In genomic region chr14:96554315-96554910, GRCh38 we compare ENCODE assay signal across 21 cellular contexts. TPM values are rescaled to one million over a fixed set of nuclear protein-coding genes. Genes with fewer than 3 reads are reported as not detected.
DNase-seq lines count a peak whose midpoint lies in the region; ATAC-seq, FAIRE-seq and TF ChIP-seq lines count a peak whose summit lies in the region.
"Had no signal": no experiment of that assay in that cellular context is flagged by ENCODE, and none has a peak within 500 bp of the region (broad histone marks: within the 10 kb centered on the region; RNA-seq: fewer than 3 reads in every experiment).

No MANE protein-coding gene starts in this region.

- H3K27me3 ChIP-seq in brain microvascular endothelial cell (replicated peaks), result no peaks in the 10 kb centered on the region
- H3K27me3 ChIP-seq: heart right ventricle, Peyer's patch, suprapubic skin had no signal

- peak; percentile 68 for FAIRE-seq in GM12892 (lab: Jason Lieb, UNC)
- FAIRE-seq: keratinocyte had no signal

- H3K27ac Mint-ChIP-seq in activated CD8-positive, alpha-beta memory T cell treated with anti-CD3 and anti-CD28 coated beads, Interleukin-2, amount 10 ng/mL, durations not matched to agents 7 days and 5 days, result peak overlapping the region; percentile 1
- H3K27ac Mint-ChIP-seq in memory B cell, result peak overlapping the region; percentile 68
- H3K27ac Mint-ChIP-seq: activated naive CD8-positive, alpha-beta T cell treated with anti-CD3 and anti-CD28 coated beads, Interleukin-2, amount 10 ng/mL, durations not matched to agents 7 days and 5 days had no signal

- H3K4me1 Mint-ChIP-seq in activated CD8-positive, alpha-beta memory T cell treated with anti-CD3 and anti-CD28 coated beads, Interleukin-2, amount 10 ng/mL, durations not matched to agents 7 days and 5 days, result peaks cover 10% of the 10 kb centered on the region
- no peaks in the 10 kb centered on the region for H3K4me1 Mint-ChIP-seq in memory B cell

- TF ChIP-seq CTCF in brain microvascular endothelial cell (IDR thresholded peaks at IDR 0.05; ENCODE audit: low read depth, low read length, missing control alignments), result no peak

- H3K9me3 Mint-ChIP-seq in activated CD8-positive, alpha-beta memory T cell treated with anti-CD3 and anti-CD28 coated beads, Interleukin-2, amount 10 ng/mL, durations not matched to agents 7 days and 5 days (ENCODE audit: low read depth), result no peaks in the 10 kb centered on the region
- H3K9me3 Mint-ChIP-seq in memory B cell, result no peaks in the 10 kb centered on the region
- H3K9me3 Mint-ChIP-seq: activated naive CD8-positive, alpha-beta T cell treated with anti-CD3 and anti-CD28 coated beads, Interleukin-2, amount 10 ng/mL, durations not matched to agents 7 days and 5 days had no signal

- peaks cover 32% of the 10 kb centered on the region for H3K36me3 ChIP-seq in brain microvascular endothelial cell (replicated peaks)

- CTCF ChIA-PET in activated CD8-positive, alpha-beta memory T cell treated with anti-CD3 and anti-CD28 coated beads, Interleukin-2, amount 10 ng/mL, durations not matched to agents 7 days and 5 days (lab: Charles Lee), result no interaction called here
- CTCF ChIA-PET in HEK293T (lab: Yijun Ruan, JAX), result no interaction called here

- no peak for ATAC-seq in activated CD8-positive, alpha-beta memory T cell treated with anti-CD3 and anti-CD28 coated beads, Interleukin-2, amount 10 ng/mL, durations not matched to agents 7 days and 5 days
- ATAC-seq in memory B cell (ENCODE audit: low read depth) (no peak), HG03280 (IDR thresholded peaks at IDR 0.05; ENCODE audit: unreplicated experiment) (no peak)

- TF ChIP-seq POLR2A in GM12892 (IDR thresholded peaks at IDR 0.05; ENCODE audit: low read depth, low read length), result no peak

- no peak overlapping the region for H3K4me3 Mint-ChIP-seq in activated CD8-positive, alpha-beta memory T cell treated with anti-CD3 and anti-CD28 coated beads, Interleukin-2, amount 10 ng/mL, durations not matched to agents 7 days and 5 days
- H3K4me3 Mint-ChIP-seq in memory B cell, result no peak overlapping the region
- H3K4me3 Mint-ChIP-seq: activated naive CD8-positive, alpha-beta T cell treated with anti-CD3 and anti-CD28 coated beads, Interleukin-2, amount 10 ng/mL, durations not matched to agents 7 days and 5 days had no signal

- H3K36me3 Mint-ChIP-seq in activated CD8-positive, alpha-beta memory T cell treated with anti-CD3 and anti-CD28 coated beads, Interleukin-2, amount 10 ng/mL, durations not matched to agents 7 days and 5 days, result peaks cover 45% of the 10 kb centered on the region
- H3K36me3 Mint-ChIP-seq in memory B cell, result peaks cover 28% of the 10 kb centered on the region

- no peak overlapping the region for H3K4me3 ChIP-seq in brain microvascular endothelial cell (ENCODE audit: low read depth, low read length)
- H3K4me3 ChIP-seq: heart right ventricle, Peyer's patch, suprapubic skin had no signal

- in situ Hi-C loops in brain microvascular endothelial cell (cut with HindIII; ENCODE audit: low pct_ligation_motif_present, low sequenced_read_pairs), result no loop called here

- H3K27ac ChIP-seq in brain microvascular endothelial cell, result no peak overlapping the region
- H3K27ac ChIP-seq: heart right ventricle, Peyer's patch, suprapubic skin had no signal

- POLR2A ChIA-PET in HEK293T (lab: Yijun Ruan, JAX), result no interaction called here

- DNase-seq in activated CD8-positive, alpha-beta memory T cell treated with anti-CD3 and anti-CD28 coated beads, Interleukin-2, amount 10 ng/mL, durations not matched to agents 7 days and 5 days, result no peak
- no peak for DNase-seq in activated CD8-positive, alpha-beta memory T cell treated with anti-CD3 and anti-CD28 coated beads, Interleukin-2, amount 50 U/mL, for 4 hours
- no peak for DNase-seq in GM12892 (ENCODE audit: insufficient read length)
- peak; percentile 23 for DNase-seq in NCI-H69 (lab: John Stamatoyannopoulos, UW)
- no peak for DNase-seq in memory B cell (ENCODE audit: low spot score in 2 of 2)
- no peak for DNase-seq in HEK293T (ENCODE audit: extremely low spot score)
- DNase-seq in brain microvascular endothelial cell, result no peak
- DNase-seq: activated naive CD8-positive, alpha-beta T cell treated with anti-CD3 and anti-CD28 coated beads, Interleukin-2, amount 10 ng/mL, durations not matched to agents 7 days and 5 days; central memory CD4-positive, alpha-beta T cell; effector memory CD4-positive, alpha-beta T cell; EL; GOT3; heart right ventricle; KG1; NCI-H1694; Peyer's patch; retina; stimulated activated CD4-positive, alpha-beta T cell treated with anti-CD3 and anti-CD28 coated beads, Interleukin-1b, Interleukin-23, amount 100 ng/mL, for 48 hours had no signal

- H3K27me3 Mint-ChIP-seq in activated CD8-positive, alpha-beta memory T cell treated with anti-CD3 and anti-CD28 coated beads, Interleukin-2, amount 10 ng/mL, durations not matched to agents 7 days and 5 days, result no peaks in the 10 kb centered on the region
- H3K27me3 Mint-ChIP-seq in memory B cell, result no peaks in the 10 kb centered on the region
- H3K27me3 Mint-ChIP-seq: activated naive CD8-positive, alpha-beta T cell treated with anti-CD3 and anti-CD28 coated beads, Interleukin-2, amount 10 ng/mL, durations not matched to agents 7 days and 5 days had no signal

TF ChIP-seq in HEK293T, 16 proteins besides CTCF, POLR2A, EP300 and RAD21:
- TF ChIP-seq SUZ12 (IDR thresholded peaks at IDR 0.05) (no peak), LEF1 (IDR thresholded peaks at IDR 0.05; ENCODE audit: borderline replicate concordance) (no peak), ELF4 (IDR thresholded peaks at IDR 0.05) (no peak), CTBP1 (IDR thresholded peaks at IDR 0.05; ENCODE audit: borderline replicate concordance) (no peak), NFRKB (IDR thresholded peaks at IDR 0.05) (no peak), SP1 (IDR thresholded peaks at IDR 0.05) (no peak), FOXM1 (IDR thresholded peaks at IDR 0.05; ENCODE audit: borderline replicate concordance) (no peak)

RNA-seq across cellular contexts. Expression of gene PAPOLA, which starts 52.2 kb away (rescaled TPM):
- total RNA-seq in activated CD8-positive, alpha-beta memory T cell treated with anti-CD3 and anti-CD28 coated beads, Interleukin-2, amount 10 ng/mL, durations not matched to agents 7 days and 5 days, result 100 to 1,000 TPM; 156 to 189 TPM
- 90.6 TPM for polyA plus RNA-seq in GM12892 (2012; ENCODE audit: missing spikeins)
